Comparison of ENCODE assay signal across 8 cellular contexts in the genomic region with DNA sequence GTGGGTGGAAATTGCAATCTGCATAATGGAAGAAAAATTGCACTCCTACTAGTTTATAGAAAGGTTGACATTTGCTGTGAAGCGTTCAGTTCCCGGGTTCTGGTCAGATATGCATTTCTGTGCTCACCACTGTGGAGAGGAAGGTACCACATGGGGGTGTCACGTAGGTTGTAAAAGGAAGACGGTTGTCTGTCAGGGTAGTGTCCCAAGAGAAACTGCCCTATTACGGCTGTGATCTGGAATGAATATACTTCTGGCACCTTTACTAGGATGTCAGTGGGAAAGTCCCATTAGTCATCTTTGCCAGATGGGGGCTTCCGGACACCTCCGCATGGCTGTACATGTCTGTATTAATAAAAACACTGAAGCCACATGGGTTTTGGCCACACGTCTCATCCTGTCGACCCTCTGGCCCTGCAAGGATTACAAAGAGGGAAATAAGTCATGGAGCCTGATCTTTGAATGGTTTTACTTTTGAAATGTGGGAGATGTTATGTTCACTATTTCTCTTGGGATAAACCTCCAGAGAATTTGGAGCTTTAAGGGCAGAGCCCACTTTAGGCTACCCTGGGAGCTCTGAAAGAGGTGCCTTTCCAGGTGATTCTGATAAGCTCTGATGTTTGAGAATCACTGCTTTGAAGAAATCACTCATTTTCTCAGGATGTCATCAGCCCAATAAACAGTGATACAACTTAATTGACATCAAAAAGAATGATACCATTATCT.
DNase-seq lines count a peak whose midpoint lies in the region; ATAC-seq and TF ChIP-seq lines count a peak whose summit lies in the region.

No MANE protein-coding gene starts in this region.

- DNase-seq in activated T-cell treated with anti-CD3 and anti-CD28 coated beads for 24 hours (ENCODE audit: low read depth) (peak; percentile 56), NCI-H526 treated with DMSO at 0.1 percent for 48 hours (lab: John Stamatoyannopoulos, UW) (no peak), SW480 (ENCODE audit: low spot score) (no peak), ascending aorta (ENCODE audit: low spot score in 2 of 2) (no peak)
- DNase-seq in activated T-cell treated with anti-CD3 and anti-CD28 coated beads, Interleukin-2, amount 50 U/mL, for 1 hour, result no peak
- peak; percentile 81 for DNase-seq in activated naive CD4-positive, alpha-beta T cell treated with Interleukin-2 at 50 U/mL for 16 hours
- peak; percentile 64 to 71 for DNase-seq in stimulated activated CD4-positive, alpha-beta T cell treated with anti-CD3 and anti-CD28 coated beads, Interleukin-2, amount 100 ng/mL, for 24 hours

- no peaks in the 10 kb centered on the region for H3K36me3 ChIP-seq in ascending aorta

- H3K27ac ChIP-seq in ascending aorta, result no peak overlapping the region

- H3K4me1 ChIP-seq in ascending aorta, result no peaks in the 10 kb centered on the region

- ATAC-seq in HG03354 (IDR thresholded peaks at IDR 0.05; ENCODE audit: poor library complexity, severe bottlenecking, unreplicated experiment), result peak; percentile 80

- no peak overlapping the region for H3K4me3 ChIP-seq in ascending aorta

- intact Hi-C loops in ascending aorta (cut with DNase I), result no loop called here

- no peaks in the 10 kb centered on the region for H3K27me3 ChIP-seq in ascending aorta

- TF ChIP-seq CTCF in ascending aorta (IDR thresholded peaks at IDR 0.05), result no peak

- H3K9me3 ChIP-seq in ascending aorta, result no peaks in the 10 kb centered on the region

Comparison
In these comparisons a context has a peak if more than half of its experiments do, and no peak if none do; other contexts are left out.
1. DNase-seq: peak in activated T-cell treated with anti-CD3 and anti-CD28 coated beads for 24 hours (single experiment), activated naive CD4-positive, alpha-beta T cell treated with Interleukin-2 at 50 U/mL for 16 hours (single experiment) and stimulated activated CD4-positive, alpha-beta T cell treated with anti-CD3 and anti-CD28 coated beads, Interleukin-2, amount 100 ng/mL, for 24 hours (2 of 2); none in activated T-cell treated with anti-CD3 and anti-CD28 coated beads, Interleukin-2, amount 50 U/mL, for 1 hour (single experiment), NCI-H526 treated with DMSO at 0.1 percent for 48 hours (single experiment), SW480 (single experiment) and ascending aorta (0 of 2).